Comparison of ENCODE assay signal across 8 cellular contexts in the genomic region with DNA sequence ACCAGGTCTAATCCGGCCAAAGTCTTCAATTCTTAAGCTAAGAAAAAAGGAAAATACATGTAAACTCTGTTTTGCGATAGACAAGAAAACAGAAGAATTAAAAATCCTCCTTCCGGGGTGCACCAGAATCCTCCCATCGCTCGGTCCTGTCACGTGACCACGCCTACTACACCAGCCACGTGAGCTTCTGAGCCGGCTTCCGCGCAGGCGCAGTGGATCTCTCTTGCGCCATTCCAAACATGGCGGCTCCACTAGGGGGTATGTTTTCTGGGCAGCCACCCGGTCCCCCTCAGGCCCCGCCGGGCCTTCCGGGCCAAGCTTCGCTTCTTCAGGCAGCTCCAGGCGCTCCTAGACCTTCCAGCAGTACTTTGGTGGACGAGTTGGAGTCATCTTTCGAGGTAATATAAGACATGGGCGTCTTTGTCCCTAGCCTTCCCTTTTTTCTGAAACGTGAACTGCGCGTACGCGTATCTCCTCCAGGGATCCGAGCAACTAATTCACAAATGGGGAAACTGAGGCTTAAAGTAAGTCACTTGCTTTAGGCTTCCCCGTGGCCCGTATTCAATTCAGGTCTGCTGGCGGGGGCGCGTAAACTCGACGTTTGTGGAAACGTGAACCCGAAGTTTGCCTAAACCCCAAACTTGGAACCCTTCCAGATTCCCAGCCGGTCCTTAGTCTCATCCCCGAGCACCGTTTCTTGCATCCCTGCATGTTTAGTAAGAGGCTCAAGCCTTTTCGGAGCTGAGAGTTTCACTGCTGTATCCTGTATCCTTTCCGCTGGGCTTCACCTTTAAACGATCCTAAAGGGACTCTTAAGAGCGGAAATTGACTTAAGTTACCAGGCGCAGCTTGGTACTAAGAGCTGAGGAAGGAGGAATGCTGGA. TPM values are rescaled to one million over a fixed set of nuclear protein-coding genes. Genes with fewer than 3 reads are reported as not detected.
DNase-seq lines count a peak whose midpoint lies in the region; ATAC-seq and TF ChIP-seq lines count a peak whose summit lies in the region.

A gene with protein sequence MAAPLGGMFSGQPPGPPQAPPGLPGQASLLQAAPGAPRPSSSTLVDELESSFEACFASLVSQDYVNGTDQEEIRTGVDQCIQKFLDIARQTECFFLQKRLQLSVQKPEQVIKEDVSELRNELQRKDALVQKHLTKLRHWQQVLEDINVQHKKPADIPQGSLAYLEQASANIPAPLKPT (plus strand): TSS at position 226 of the 884 bp plus-strand sequence. CDS start 14 bp downstream, at position 240.

- peak within 1 kb of the TSS; percentile 95 for H3K4me3 Mint-ChIP-seq in chondrocyte (ENCODE audit: unreplicated experiment)

- H3K4me1 Mint-ChIP-seq in chondrocyte (ENCODE audit: low read depth), result peaks cover 37% of the 10 kb centered on the region

- peak within 1 kb of the TSS; percentile 98 for H3K27ac Mint-ChIP-seq in chondrocyte (ENCODE audit: unreplicated experiment)

- H3K36me3 ChIP-seq in kidney epithelial cell (ENCODE audit: control insufficient read depth, insufficient read depth, low read length), result peaks cover 1% of the 10 kb centered on the region

- no peak for TF ChIP-seq CTCF in chondrocyte (IDR thresholded peaks at IDR 0.05)
- no peak for TF ChIP-seq CTCF in kidney epithelial cell (IDR thresholded peaks at IDR 0.05; ENCODE audit: insufficient read depth, low read length, poor library complexity, severe bottlenecking)

- H3K27me3 Mint-ChIP-seq in chondrocyte (ENCODE audit: low read depth), result no peaks in the 10 kb centered on the region

- H3K9me3 Mint-ChIP-seq in chondrocyte (ENCODE audit: low read depth), result no peaks in the 10 kb centered on the region

- ATAC-seq in GM19035 (IDR thresholded peaks at IDR 0.05; ENCODE audit: unreplicated experiment) (peak; percentile 94), HG03354 (IDR thresholded peaks at IDR 0.05; ENCODE audit: poor library complexity, severe bottlenecking, unreplicated experiment) (peak; percentile 95)

- peaks cover 5% of the 10 kb centered on the region for H3K36me3 Mint-ChIP-seq in chondrocyte (ENCODE audit: low read depth)

- no peaks in the 10 kb centered on the region for H3K27me3 ChIP-seq in kidney epithelial cell (ENCODE audit: control insufficient read depth, insufficient read depth, low read length)

- H3K4me3 ChIP-seq in kidney epithelial cell (ENCODE audit: low read depth, low read length), result peak within 1 kb of the TSS; percentile 85

- peak; percentile 99 for DNase-seq in AG20443 (ENCODE audit: low spot score)
- DNase-seq in NCI-H510A (lab: John Stamatoyannopoulos, UW), result peak; percentile 77
- peak; percentile 92 for DNase-seq in activated CD4-positive, alpha-beta T cell treated with anti-CD3 and anti-CD28 coated beads for 1 hour
- peak; percentile 97 for DNase-seq in chondrocyte (ENCODE audit: low spot score)
- DNase-seq in kidney epithelial cell (ENCODE audit: low read depth), result peak; percentile 66
- peak; percentile 93 for DNase-seq in stimulated activated CD4-positive, alpha-beta T cell treated with anti-CD3 and anti-CD28 coated beads, Interleukin-15, amount 100 ng/mL, for 48 hours (ENCODE audit: low read depth in 2 of 2)

RNA-seq across cellular contexts. Expression of the gene that starts here (rescaled TPM):
- total RNA-seq in chondrocyte, result 28.9 to 35.1 TPM (median 29.8 TPM) in 3 replicates
- 8.9 and 11.4 TPM in 2 replicates for total RNA-seq in kidney epithelial cell

Comparison
In these comparisons a context has a peak if more than half of its experiments do, and no peak if none do; other contexts are left out.
1. Peak in every context shown above with its lines: DNase-seq, ATAC-seq and H3K4me3 ChIP-seq.